Comparison of ENCODE assay signal across 23 cellular contexts in the genomic region with DNA sequence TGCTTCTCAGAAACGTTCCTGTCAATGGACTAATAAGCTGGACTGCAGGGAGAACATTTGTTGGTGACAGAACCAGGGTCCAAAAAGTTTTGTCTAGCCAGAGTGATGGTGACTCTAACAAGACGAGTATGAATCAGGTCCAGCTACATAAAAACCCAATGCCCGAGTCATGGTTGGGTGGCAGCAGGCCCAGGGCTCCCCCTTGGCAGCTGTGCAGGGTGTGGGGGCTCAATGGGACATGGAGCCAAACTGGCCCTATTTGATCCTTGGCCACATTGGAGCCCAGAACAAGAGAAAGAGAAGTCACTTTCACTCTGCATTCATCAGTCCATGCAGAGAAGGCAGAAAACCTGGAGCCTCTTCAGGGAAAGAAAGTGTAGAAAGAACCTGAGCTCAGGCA.
"Had no signal": no experiment of that assay in that cellular context is flagged by ENCODE, and none has a peak within 500 bp of the region (broad histone marks: within the 10 kb centered on the region; RNA-seq: fewer than 3 reads in every experiment).

No MANE protein-coding gene starts in this region.

- H3K27me3 Mint-ChIP-seq: central memory CD8-positive, alpha-beta T cell had no signal

- H3K4me1 Mint-ChIP-seq: brain had no signal

- H3K9me3 Mint-ChIP-seq: activated naive CD4-positive, alpha-beta T cell treated with anti-CD3 and anti-CD28 coated beads, Interleukin-2, amount 50 U/mL, for 72 hours; activated naive CD8-positive, alpha-beta T cell treated with anti-CD3 and anti-CD28 coated beads, Interleukin-2, amount 50 U/mL, for 24 hours; brain; central memory CD8-positive, alpha-beta T cell had no signal

- DNase-seq: activated CD4-positive, alpha-beta T cell treated with anti-CD3 and anti-CD28 coated beads for 4 hours; activated naive CD4-positive, alpha-beta T cell treated with Interleukin-2 at 50 U/mL for 16 hours; activated naive CD8-positive, alpha-beta T cell treated with anti-CD3 and anti-CD28 coated beads, Interleukin-2, amount 50 U/mL, for 24 hours; activated T-cell treated with anti-CD3 and anti-CD28 coated beads, Interleukin-2, amount 50 U/mL, for 1 hour; amniotic stem cell; Karpas-422; MM.1S; NCI-H1105; NCI-H1436; NCI-H187; NCI-H2081; NCI-H446; NCI-H524; Peyer's patch; Right ventricle myocardium superior; SW 1271 had no signal

- H3K4me3 Mint-ChIP-seq: activated naive CD8-positive, alpha-beta T cell treated with anti-CD3 and anti-CD28 coated beads, Interleukin-2, amount 50 U/mL, for 24 hours; brain; central memory CD8-positive, alpha-beta T cell had no signal

- H3K36me3 Mint-ChIP-seq: activated naive CD4-positive, alpha-beta T cell treated with anti-CD3 and anti-CD28 coated beads, Interleukin-2, amount 50 U/mL, for 72 hours; brain had no signal

- H3K27ac Mint-ChIP-seq: activated naive CD4-positive, alpha-beta T cell treated with anti-CD3 and anti-CD28 coated beads, Interleukin-2, amount 50 U/mL, for 72 hours; activated naive CD8-positive, alpha-beta T cell treated with anti-CD3 and anti-CD28 coated beads, Interleukin-2, amount 50 U/mL, for 24 hours; brain had no signal

- H3K9me3 ChIP-seq: Peyer's patch, SJSA1 had no signal

- ATAC-seq: activated CD4-positive, CD25-positive, alpha-beta regulatory T cell treated with anti-CD3 and anti-CD28 coated beads, Interleukin-2, amount 50 U/mL, for 24 hours; activated naive CD4-positive, alpha-beta T cell treated with anti-CD3 and anti-CD28 coated beads, Interleukin-2, amount 50 U/mL, for 72 hours; activated naive CD8-positive, alpha-beta T cell treated with anti-CD3 and anti-CD28 coated beads, Interleukin-2, amount 50 U/mL, for 24 hours; K562; SK-N-SH treated with all-trans-retinoic acid at 6 μM for 48 hours had no signal
